Comparison of ENCODE assay signal across 1 cellular context in the genomic region with DNA sequence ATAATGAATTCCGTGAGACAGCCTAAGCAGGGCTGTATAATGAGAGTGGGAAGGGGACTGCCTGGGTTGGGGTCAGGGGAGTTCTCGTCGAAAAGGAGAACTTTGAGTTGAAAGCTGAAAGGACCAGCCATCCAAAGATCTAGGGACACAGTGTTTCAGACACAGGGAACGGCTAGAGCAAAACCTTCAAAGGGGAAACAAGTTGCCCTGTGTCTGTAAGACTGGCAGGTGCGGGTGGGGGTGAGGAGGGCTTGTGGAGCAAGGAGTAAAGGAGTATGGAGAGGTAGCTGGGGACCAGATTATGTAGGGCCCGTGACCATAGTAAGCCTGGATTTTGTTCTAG.
TF ChIP-seq lines count a peak whose summit lies in the region.

No MANE protein-coding gene starts in this region.

TF ChIP-seq in GM12878, 131 proteins besides CTCF, POLR2A, EP300 and RAD21 (continued from another document):
- TF ChIP-seq, protein P1, sequence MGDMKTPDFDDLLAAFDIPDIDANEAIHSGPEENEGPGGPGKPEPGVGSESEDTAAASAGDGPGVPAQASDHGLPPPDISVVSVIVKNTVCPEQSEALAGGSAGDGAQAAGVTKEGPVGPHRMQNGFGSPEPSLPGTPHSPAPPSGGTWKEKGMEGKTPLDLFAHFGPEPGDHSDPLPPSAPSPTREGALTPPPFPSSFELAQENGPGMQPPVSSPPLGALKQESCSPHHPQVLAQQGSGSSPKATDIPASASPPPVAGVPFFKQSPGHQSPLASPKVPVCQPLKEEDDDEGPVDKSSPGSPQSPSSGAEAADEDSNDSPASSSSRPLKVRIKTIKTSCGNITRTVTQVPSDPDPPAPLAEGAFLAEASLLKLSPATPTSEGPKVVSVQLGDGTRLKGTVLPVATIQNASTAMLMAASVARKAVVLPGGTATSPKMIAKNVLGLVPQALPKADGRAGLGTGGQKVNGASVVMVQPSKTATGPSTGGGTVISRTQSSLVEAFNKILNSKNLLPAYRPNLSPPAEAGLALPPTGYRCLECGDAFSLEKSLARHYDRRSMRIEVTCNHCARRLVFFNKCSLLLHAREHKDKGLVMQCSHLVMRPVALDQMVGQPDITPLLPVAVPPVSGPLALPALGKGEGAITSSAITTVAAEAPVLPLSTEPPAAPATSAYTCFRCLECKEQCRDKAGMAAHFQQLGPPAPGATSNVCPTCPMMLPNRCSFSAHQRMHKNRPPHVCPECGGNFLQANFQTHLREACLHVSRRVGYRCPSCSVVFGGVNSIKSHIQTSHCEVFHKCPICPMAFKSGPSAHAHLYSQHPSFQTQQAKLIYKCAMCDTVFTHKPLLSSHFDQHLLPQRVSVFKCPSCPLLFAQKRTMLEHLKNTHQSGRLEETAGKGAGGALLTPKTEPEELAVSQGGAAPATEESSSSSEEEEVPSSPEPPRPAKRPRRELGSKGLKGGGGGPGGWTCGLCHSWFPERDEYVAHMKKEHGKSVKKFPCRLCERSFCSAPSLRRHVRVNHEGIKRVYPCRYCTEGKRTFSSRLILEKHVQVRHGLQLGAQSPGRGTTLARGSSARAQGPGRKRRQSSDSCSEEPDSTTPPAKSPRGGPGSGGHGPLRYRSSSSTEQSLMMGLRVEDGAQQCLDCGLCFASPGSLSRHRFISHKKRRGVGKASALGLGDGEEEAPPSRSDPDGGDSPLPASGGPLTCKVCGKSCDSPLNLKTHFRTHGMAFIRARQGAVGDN (IDR thresholded peaks at IDR 0.05) = no peak
- TF ChIP-seq RAD51 (IDR thresholded peaks at IDR 0.05) (no peak), CHD1 (IDR thresholded peaks at IDR 0.05; ENCODE audit: low read depth, low read length) (no peak), SUZ12 (IDR thresholded peaks at IDR 0.05; ENCODE audit: unreplicated experiment) (no peak), ZNF274 (IDR thresholded peaks at IDR 0.05; ENCODE audit: insufficient read depth, insufficient read length) (no peak), ZSCAN29 (IDR thresholded peaks at IDR 0.05) (no peak), TCF12 (IDR thresholded peaks at IDR 0.05; ENCODE audit: low read depth, low read length) (no peak), CBFB (IDR thresholded peaks at IDR 0.05; ENCODE audit: low read depth) (no peak), GATAD2B (conservative IDR thresholded peaks at IDR 0.05; ENCODE audit: low read depth) (no peak), SMARCA5 (IDR thresholded peaks at IDR 0.05) (no peak), NFYA (IDR thresholded peaks at IDR 0.05; ENCODE audit: borderline replicate concordance, low read depth, low read length) (no peak)
- TF ChIP-seq, protein P2, sequence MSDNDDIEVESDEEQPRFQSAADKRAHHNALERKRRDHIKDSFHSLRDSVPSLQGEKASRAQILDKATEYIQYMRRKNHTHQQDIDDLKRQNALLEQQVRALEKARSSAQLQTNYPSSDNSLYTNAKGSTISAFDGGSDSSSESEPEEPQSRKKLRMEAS (IDR thresholded peaks at IDR 0.05; ENCODE audit: low read depth, low read length) = no peak
